33 cellular contexts compared by ENCODE assay signal in genomic region chr9:7597716-7598115, GRCh38.
DNase-seq lines count a peak whose midpoint lies in the region; FAIRE-seq and TF ChIP-seq lines count a peak whose summit lies in the region.
"Had no signal": no experiment of that assay in that cellular context is flagged by ENCODE, and none has a peak within 500 bp of the region (broad histone marks: within the 10 kb centered on the region; RNA-seq: fewer than 3 reads in every experiment).

No MANE protein-coding gene starts in this region.

- peaks cover 0 to 8% of the 10 kb centered on the region in 2 donors for H3K9me3 ChIP-seq in kidney (ENCODE audit: control insufficient read depth in 1 of 2, low read length in 2 of 2)
- H3K9me3 ChIP-seq: A549, BE2C, BLaER1, Caco-2 had no signal

- H3K36me3 ChIP-seq in kidney (ENCODE audit: control insufficient read depth in 1 of 2, insufficient read depth in 2 of 2, low read length in 2 of 2) = no peaks in the 10 kb centered on the region
- H3K36me3 ChIP-seq: BE2C; BLaER1; BLaER1 treated with 17β-estradiol and CSF1 and Interleukin-3, amounts not matched to agents 10 nM and 100 nM had no signal

- no peak overlapping the region for H3K4me3 Mint-ChIP-seq in nephron progenitor cell
- no peak overlapping the region for H3K4me3 Mint-ChIP-seq in activated naive CD4-positive, alpha-beta T cell treated with anti-CD3 and anti-CD28 coated beads for 36 hours
- H3K4me3 Mint-ChIP-seq: B cell; CD14-positive monocyte; CD4-positive, alpha-beta memory T cell; CD4-positive, alpha-beta T cell; CD4-positive, CD25-positive, alpha-beta regulatory T cell; CD8-positive, alpha-beta memory T cell; CD8-positive, alpha-beta T cell had no signal

- H3K27ac Mint-ChIP-seq in nephron progenitor cell = peak overlapping the region; percentile 37
- no peak overlapping the region for H3K27ac Mint-ChIP-seq in activated naive CD4-positive, alpha-beta T cell treated with anti-CD3 and anti-CD28 coated beads for 36 hours
- H3K27ac Mint-ChIP-seq: B cell; CD14-positive monocyte; CD4-positive, alpha-beta memory T cell; CD4-positive, alpha-beta T cell; CD4-positive, CD25-positive, alpha-beta regulatory T cell; CD8-positive, alpha-beta T cell had no signal

- intact Hi-C loops in kidney (cut with DNase I) = no loop called here
- intact Hi-C loops in activated naive CD4-positive, alpha-beta T cell treated with anti-CD3 and anti-CD28 coated beads for 36 hours (cut with micrococcal nuclease) = no loop called here

- CTCF ChIA-PET in activated naive CD4-positive, alpha-beta T cell treated with anti-CD3 and anti-CD28 coated beads for 36 hours (lab: Charles Lee) = no interaction called here

- H3K4me1 Mint-ChIP-seq in nephron progenitor cell = peaks cover 6% of the 10 kb centered on the region
- H3K4me1 Mint-ChIP-seq in activated naive CD4-positive, alpha-beta T cell treated with anti-CD3 and anti-CD28 coated beads for 36 hours (ENCODE audit: low read depth) = no peaks in the 10 kb centered on the region
- H3K4me1 Mint-ChIP-seq: B cell; CD14-positive monocyte; CD8-positive, alpha-beta memory T cell had no signal

- no peaks in the 10 kb centered on the region for H3K27me3 Mint-ChIP-seq in nephron progenitor cell (ENCODE audit: low read depth, poor library complexity)
- H3K27me3 Mint-ChIP-seq in activated naive CD4-positive, alpha-beta T cell treated with anti-CD3 and anti-CD28 coated beads for 36 hours (ENCODE audit: low read depth) = no peaks in the 10 kb centered on the region
- H3K27me3 Mint-ChIP-seq: CD4-positive, alpha-beta memory T cell; CD4-positive, alpha-beta T cell had no signal

- H3K9ac ChIP-seq in kidney (ENCODE audit: low read length in 2 of 2) = no peak overlapping the region
- H3K9ac ChIP-seq: BLaER1; BLaER1 treated with 17β-estradiol and CSF1 and Interleukin-3, amounts not matched to agents 10 nM and 100 nM had no signal

- H3K27ac ChIP-seq in kidney (ENCODE audit: low read depth in 2 of 2, low read length in 2 of 2) = no peak overlapping the region
- H3K27ac ChIP-seq: 22Rv1; A549; BLaER1; BLaER1 treated with 17β-estradiol and CSF1 and Interleukin-3, amounts not matched to agents 10 nM and 100 nM; C4-2B had no signal

- DNase-seq in kidney (peak; percentile 42), nephron progenitor cell (no peak), NCI-H526 treated with DMSO at 0.1 percent for 48 hours (lab: John Stamatoyannopoulos, UW) (no peak)
- no peak for DNase-seq in activated naive CD4-positive, alpha-beta T cell treated with anti-CD3 and anti-CD28 coated beads for 36 hours
- DNase-seq: 8988T; ACHN; AML-193; BE2C; C1 segment of cervical spinal cord; Caco-2; Calu3; CD4-positive, alpha-beta memory T cell; CD4-positive, alpha-beta T cell; CD4-positive, CD25-positive, alpha-beta regulatory T cell; CD8-positive, alpha-beta memory T cell; CD8-positive, alpha-beta T cell; COR-L47; DMS 273 treated with DMSO at 0.1 percent for 48 hours; DMS153; DMS53; DMS79; DMS79 treated with DMSO at 0.1 percent for 48 hours; DND-41; EL had no signal

- peaks cover 44% of the 10 kb centered on the region for H3K9me3 Mint-ChIP-seq in nephron progenitor cell
- peaks cover 14% of the 10 kb centered on the region for H3K9me3 Mint-ChIP-seq in activated naive CD4-positive, alpha-beta T cell treated with anti-CD3 and anti-CD28 coated beads for 36 hours

- peaks cover 24% of the 10 kb centered on the region for H3K36me3 Mint-ChIP-seq in nephron progenitor cell (ENCODE audit: low read depth)
- H3K36me3 Mint-ChIP-seq in activated naive CD4-positive, alpha-beta T cell treated with anti-CD3 and anti-CD28 coated beads for 36 hours (ENCODE audit: low read depth) = peaks cover 9% of the 10 kb centered on the region
- H3K36me3 Mint-ChIP-seq: CD14-positive monocyte had no signal

- TF ChIP-seq CTCF in kidney (IDR thresholded peaks at IDR 0.05; ENCODE audit: borderline replicate concordance, extremely low read depth, insufficient read depth) (no peak), nephron progenitor cell (IDR thresholded peaks at IDR 0.05) (no peak)

- H3K4me3 ChIP-seq in kidney (ENCODE audit: low read length in 2 of 2) = no peak overlapping the region
- H3K4me3 ChIP-seq: A549; BLaER1; BLaER1 treated with 17β-estradiol and CSF1 and Interleukin-3, amounts not matched to agents 10 nM and 100 nM had no signal

- no peak for FAIRE-seq in kidney (lab: Jason Lieb, UNC)
- FAIRE-seq: A204.1, A549, D721Med had no signal

- H3K4me1 ChIP-seq in kidney (ENCODE audit: control insufficient read depth in 1 of 2, insufficient read depth in 1 of 2, low read depth in 1 of 2, low read length in 2 of 2) = no peaks in the 10 kb centered on the region
- H3K4me1 ChIP-seq: A549; BE2C; BLaER1; BLaER1 treated with 17β-estradiol and CSF1 and Interleukin-3, amounts not matched to agents 10 nM and 100 nM; Caco-2 had no signal
